Comparison of ENCODE assay signal across 16 cellular contexts in the genomic region with DNA sequence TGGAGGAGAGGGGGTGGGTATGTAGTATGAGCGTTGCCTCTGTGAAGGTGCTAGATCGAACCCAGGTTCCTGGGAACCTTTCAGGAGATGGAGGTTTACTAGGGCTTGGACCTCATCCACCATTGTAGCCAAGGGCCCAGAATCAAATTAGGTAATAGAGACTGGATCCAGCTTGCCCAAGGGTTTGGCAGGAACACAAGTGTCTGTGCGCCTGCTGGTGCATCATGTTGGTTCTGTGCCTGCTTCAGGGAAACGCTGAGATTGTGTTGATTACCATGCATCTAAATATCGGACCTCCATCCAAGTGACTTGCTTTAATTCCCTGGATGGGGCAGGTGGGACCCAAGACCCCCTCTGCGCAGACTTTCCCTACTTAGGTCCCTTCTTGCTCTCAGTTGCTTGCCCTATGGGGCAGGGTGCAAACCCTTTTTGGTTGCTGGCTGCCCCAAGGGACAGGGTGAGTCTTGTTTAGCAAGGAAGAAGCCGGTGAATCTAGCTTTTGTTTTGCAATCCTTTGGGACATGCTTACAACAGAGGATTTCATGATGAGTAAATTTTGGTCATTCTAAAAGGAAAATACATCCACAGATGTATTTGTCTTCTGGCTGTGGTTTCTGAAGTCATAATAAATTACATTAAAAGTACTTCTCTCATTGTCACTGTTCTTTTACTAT.
DNase-seq lines count a peak whose midpoint lies in the region; ATAC-seq, FAIRE-seq and TF ChIP-seq lines count a peak whose summit lies in the region.
"Had no signal": no experiment of that assay in that cellular context is flagged by ENCODE, and none has a peak within 500 bp of the region (broad histone marks: within the 10 kb centered on the region; RNA-seq: fewer than 3 reads in every experiment).

No MANE protein-coding gene starts in this region.

- CTCF ChIA-PET in IMR-90 (lab: Yijun Ruan, JAX) (interaction anchor here (1.1 kb wide), 1 partner anchor 503 kb away, joined by 3 read pairs; no protein-coding TSS in a partner anchor), mammary epithelial cell (lab: Charles Lee; ENCODE audit: low non-redundant PET) (no interaction called here)

- WGBS in IMR-90 (ENCODE audit: extremely low coverage in 2 of 2, insufficient read length in 1 of 2), 2 experiments, result no CpG with 5 or more reads among the region's 7 CpGs
- WGBS in mammary epithelial cell (ENCODE audit: low coverage, missing lambda C conversion rate), result 2% methylated on average over 7 of the region's 7 CpGs

- no peak overlapping the region for H2AK5ac ChIP-seq in IMR-90 (ENCODE audit: low read depth, low read length)

- H4K91ac ChIP-seq in IMR-90 (ENCODE audit: insufficient read depth, low read depth, low read length), result no peak overlapping the region

- H3K27ac ChIP-seq in IMR-90 (ENCODE audit: insufficient read depth, low read length) (no peak overlapping the region), mammary epithelial cell (ENCODE audit: insufficient read depth, low read depth, low read length) (peak overlapping the region; percentile 19), keratinocyte (ENCODE audit: control insufficient read depth, insufficient read depth, low read length) (peak overlapping the region; percentile 13), SJCRH30 (no peak overlapping the region)
- H3K27ac ChIP-seq: dorsolateral prefrontal cortex, neural progenitor cell, right lobe of liver, upper lobe of right lung had no signal

- H2BK20ac ChIP-seq in IMR-90 (ENCODE audit: low read depth, low read length), result no peak overlapping the region; the same call in none of the 2 replicates

- H3K23ac ChIP-seq in IMR-90 (ENCODE audit: low read depth, low read length), result no peak overlapping the region

- ATAC-seq in IMR-90 (ENCODE audit: low read depth), result peak; percentile 46
- ATAC-seq in HG03442 (IDR thresholded peaks at IDR 0.05; ENCODE audit: unreplicated experiment), result no peak
- no peak for ATAC-seq in GM21360 (IDR thresholded peaks at IDR 0.05; ENCODE audit: unreplicated experiment)
- ATAC-seq: right lobe of liver, upper lobe of right lung had no signal

- no peak for TF ChIP-seq POLR2A in IMR-90 (IDR thresholded peaks at IDR 0.05; ENCODE audit: low read depth, low read length)

- DNase-seq in AG09309 (ENCODE audit: low read depth) (peak; percentile 33), IMR-90 (peak; percentile 63), mammary epithelial cell (peak; percentile 84), keratinocyte (ENCODE audit: low read depth, low spot score) (no peak), SJCRH30 (no peak), NCI-H1436 (lab: John Stamatoyannopoulos, UW) (no peak)
- DNase-seq: activated CD4-positive, alpha-beta memory T cell treated with anti-CD3 and anti-CD28 coated beads, Interleukin-2, amount 10 ng/mL, durations not matched to agents 7 days and 5 days; anterior cingulate cortex; dorsolateral prefrontal cortex; NCI-H1092; right lobe of liver; stimulated activated CD4-positive, alpha-beta T cell treated with anti-CD3 and anti-CD28 coated beads, Interleukin-4, amount 100 ng/mL, for 4 hours; upper lobe of right lung had no signal

- TF ChIP-seq RAD21 in IMR-90 (IDR thresholded peaks at IDR 0.05; ENCODE audit: low read length), result no peak

- H3K9me1 ChIP-seq in IMR-90 (ENCODE audit: insufficient read depth, low read length) (no peaks in the 10 kb centered on the region), keratinocyte (ENCODE audit: control insufficient read depth, extremely low read depth, insufficient read depth, low read length) (no peaks in the 10 kb centered on the region)

- H3K79me1 ChIP-seq in IMR-90 (ENCODE audit: low read depth in 1 of 2, low read length in 2 of 2), result no peaks in the 10 kb centered on the region

- TF ChIP-seq CTCF in AG09309 (IDR thresholded peaks at IDR 0.05; ENCODE audit: control insufficient read depth, insufficient read depth, low read depth, low read length, missing control alignments), result no peak
- no peak for TF ChIP-seq CTCF in IMR-90 (conservative IDR thresholded peaks at IDR 0.05; ENCODE audit: low read depth, low read length)
- no peak for TF ChIP-seq CTCF in mammary epithelial cell (conservative IDR thresholded peaks at IDR 0.05 in 1 of 2, IDR thresholded peaks at IDR 0.05 in 1 of 2; ENCODE audit: extremely low read depth in 1 of 2, insufficient read depth in 1 of 2, low read depth in 1 of 2, low read length in 2 of 2)
- TF ChIP-seq CTCF in keratinocyte (optimal IDR thresholded peaks at IDR 0.05 in 1 of 3, IDR thresholded peaks at IDR 0.05 in 1 of 3, conservative IDR thresholded peaks at IDR 0.05 in 1 of 3; ENCODE audit: extremely low read depth in 1 of 3, insufficient read depth in 2 of 3, low read length in 3 of 3), result no peak

- H3K79me2 ChIP-seq in mammary epithelial cell (ENCODE audit: insufficient read depth, low read length), result no peaks in the 10 kb centered on the region
- H3K79me2 ChIP-seq in keratinocyte (ENCODE audit: control insufficient read depth, insufficient read depth, low read length), result no peaks in the 10 kb centered on the region

- H3K4me1 ChIP-seq in IMR-90 (ENCODE audit: control insufficient read depth, insufficient read depth, low read length) (peaks cover 7% of the 10 kb centered on the region), mammary epithelial cell (ENCODE audit: insufficient read depth, low read length) (peaks cover 23% of the 10 kb centered on the region), keratinocyte (ENCODE audit: control insufficient read depth, extremely low read depth, insufficient read depth, low read length) (peaks cover 11% of the 10 kb centered on the region), SJCRH30 (no peaks in the 10 kb centered on the region)
- H3K4me1 ChIP-seq: neural progenitor cell, right lobe of liver, upper lobe of right lung had no signal

- H2BK15ac ChIP-seq in IMR-90 (ENCODE audit: low read depth, low read length), result 0 out of 3 replicates have a peak overlapping the region, but pooled peaks have one; percentile 12

- H3K4me3 ChIP-seq in AG09309 (ENCODE audit: control insufficient read depth, low read depth, low read length) (no peak overlapping the region), IMR-90 (ENCODE audit: insufficient read depth, low read depth, low read length) (no peak overlapping the region), mammary epithelial cell (replicated peaks in 1 of 3; ENCODE audit: insufficient read depth in 1 of 3, low read depth in 2 of 3, low read length in 3 of 3) (peak overlapping the region in 1 of 3 experiments; percentile 28), keratinocyte (ENCODE audit: control insufficient read depth in 2 of 3, extremely low read depth in 1 of 3, insufficient read depth in 2 of 3, low read depth in 1 of 3, low read length in 3 of 3) (no peak overlapping the region), SJCRH30 (no peak overlapping the region)
- H3K4me3 ChIP-seq: dorsolateral prefrontal cortex, neural progenitor cell, right lobe of liver, upper lobe of right lung had no signal

- no peak overlapping the region for H3K18ac ChIP-seq in IMR-90 (ENCODE audit: low read depth, low read length)

- no TSS peak for BruUV-seq in IMR-90 (replicated peaks; lab: Mats Ljungman, UMichigan)
- BruUV-seq in mammary epithelial cell (replicated peaks; lab: Mats Ljungman, UMichigan), result no TSS peak

- no peak overlapping the region for H3K4me2 ChIP-seq in IMR-90 (ENCODE audit: low read depth, low read length)
- H3K4me2 ChIP-seq in mammary epithelial cell (ENCODE audit: insufficient read depth, low read depth, low read length), result peak overlapping the region; percentile 65
- peak overlapping the region; percentile 66 for H3K4me2 ChIP-seq in keratinocyte (ENCODE audit: control insufficient read depth, extremely low read depth, insufficient read depth, low read depth, low read length)
- H3K4me2 ChIP-seq: neural progenitor cell had no signal

- intact Hi-C loops in IMR-90 (cut with micrococcal nuclease) (no loop called here), mammary epithelial cell (cut with micrococcal nuclease) (no loop called here)

- no peak overlapping the region for H2BK120ac ChIP-seq in IMR-90 (ENCODE audit: low read depth, low read length)

- no peaks in the 10 kb centered on the region; the same call in none of the 2 replicates for H3K27me3 ChIP-seq in IMR-90 (ENCODE audit: control insufficient read depth, insufficient read depth, low read length)
- H3K27me3 ChIP-seq in mammary epithelial cell (ENCODE audit: insufficient read depth, low read length), result no peaks in the 10 kb centered on the region
- H3K27me3 ChIP-seq in keratinocyte (ENCODE audit: control insufficient read depth, extremely low read depth, insufficient read depth, low read length), result no peaks in the 10 kb centered on the region
- no peaks in the 10 kb centered on the region; the same call in 1 of the 2 replicates for H3K27me3 ChIP-seq in SJCRH30
- H3K27me3 ChIP-seq: neural progenitor cell, right lobe of liver, upper lobe of right lung had no signal

- dilution Hi-C loops in IMR-90 (cut with HindIII; ENCODE audit: low sequenced_read_pairs, unreplicated experiment), result no loop called here
- dilution Hi-C loops in mammary epithelial cell (cut with HindIII; ENCODE audit: low sequenced_read_pairs), result no loop called here
- dilution Hi-C loops in keratinocyte (cut with MboI; ENCODE audit: extremely low pct_ligation_motif_present, low sequenced_read_pairs), result no loop called here

- H3K4ac ChIP-seq in IMR-90 (ENCODE audit: low read depth, low read length), result no peak overlapping the region

- H3K36me3 ChIP-seq in IMR-90 (ENCODE audit: control insufficient read depth, insufficient read depth, low read length) (no peaks in the 10 kb centered on the region), mammary epithelial cell (ENCODE audit: insufficient read depth, low read length) (no peaks in the 10 kb centered on the region), keratinocyte (ENCODE audit: control insufficient read depth in 2 of 2, extremely low read depth in 1 of 2, insufficient read depth in 2 of 2, low read length in 2 of 2) (no peaks in the 10 kb centered on the region), SJCRH30 (no peaks in the 10 kb centered on the region)
- H3K36me3 ChIP-seq: neural progenitor cell, right lobe of liver, upper lobe of right lung had no signal

- no peak overlapping the region for H4K5ac ChIP-seq in IMR-90 (ENCODE audit: low read depth, low read length)

- no peak overlapping the region for H4K8ac ChIP-seq in IMR-90 (ENCODE audit: low read depth in 2 of 2, low read length in 2 of 2)

- H3K56ac ChIP-seq in IMR-90 (ENCODE audit: extremely low read depth, insufficient read depth, low read length), result no peak overlapping the region

- H2BK5ac ChIP-seq in IMR-90 (ENCODE audit: low read depth, low read length, poor library complexity, severe bottlenecking), result no peak overlapping the region

- H2AFZ ChIP-seq in IMR-90 (replicated peaks; ENCODE audit: low read length, poor library complexity) (no peak overlapping the region), mammary epithelial cell (ENCODE audit: low read depth, low read length) (peak overlapping the region; percentile 64), keratinocyte (ENCODE audit: control insufficient read depth, low read length) (peak overlapping the region; percentile 59)
- H2AFZ ChIP-seq: neural progenitor cell had no signal

- in situ Hi-C loops in IMR-90 (cut with MboI; ENCODE audit: low sequenced_read_pairs), result no loop called here
- in situ Hi-C loops in mammary epithelial cell (cut with MboI; ENCODE audit: low sequenced_read_pairs in 2 of 2), result no loop called here

- H3K14ac ChIP-seq in IMR-90 (replicated peaks; ENCODE audit: low read depth, low read length), result no peak overlapping the region

- FAIRE-seq in keratinocyte (lab: Jason Lieb, UNC), result peak; percentile 78

- H3K9ac ChIP-seq in IMR-90 (ENCODE audit: low read depth, low read length), result no peak overlapping the region
- no peak overlapping the region for H3K9ac ChIP-seq in mammary epithelial cell (ENCODE audit: insufficient read depth, low read length)
- no peak overlapping the region for H3K9ac ChIP-seq in keratinocyte (ENCODE audit: control insufficient read depth, extremely low read depth, insufficient read depth, low read length)
- H3K9ac ChIP-seq: neural progenitor cell had no signal

- POLR2A ChIA-PET in IMR-90 (lab: Charles Lee; ENCODE audit: unreplicated experiment), result no interaction called here

- H4K20me1 ChIP-seq in IMR-90 (ENCODE audit: insufficient read depth, low read length) (no peaks in the 10 kb centered on the region), mammary epithelial cell (ENCODE audit: insufficient read depth, low read length) (no peaks in the 10 kb centered on the region), keratinocyte (ENCODE audit: control insufficient read depth, extremely low read depth, insufficient read depth, low read length) (no peaks in the 10 kb centered on the region)

- H3K9me3 ChIP-seq in IMR-90 (ENCODE audit: control insufficient read depth, insufficient read depth, low read length), result no peaks in the 10 kb centered on the region
- no peaks in the 10 kb centered on the region for H3K9me3 ChIP-seq in mammary epithelial cell (replicated peaks; ENCODE audit: insufficient read depth, low read length)
- no peaks in the 10 kb centered on the region for H3K9me3 ChIP-seq in keratinocyte (ENCODE audit: control insufficient read depth, low read depth, low read length)
- no peaks in the 10 kb centered on the region for H3K9me3 ChIP-seq in SJCRH30 (replicated peaks)
- H3K9me3 ChIP-seq: right lobe of liver, upper lobe of right lung had no signal

- H2AK9ac ChIP-seq in IMR-90 (replicated peaks; ENCODE audit: low read depth, low read length, poor library complexity), result no peak overlapping the region

Comparison
In these comparisons a context has a peak if more than half of its experiments do, and no peak if none do; other contexts are left out.
1. DNase-seq: peak in AG09309 (single experiment), IMR-90 (single experiment) and mammary epithelial cell (single experiment); none in keratinocyte (single experiment), SJCRH30 (0 of 2) and NCI-H1436 (single experiment).
2. H3K27ac ChIP-seq: peak in mammary epithelial cell (single experiment) and keratinocyte (single experiment); none in IMR-90 (single experiment) and SJCRH30 (single experiment).